ENCODE assay signal across 1 cellular context in genomic region chr3:38114875-38115644, GRCh38.
TF ChIP-seq lines count a peak whose summit lies in the region.

No MANE protein-coding gene starts in this region.

TF ChIP-seq in HepG2, 621 proteins besides CTCF, POLR2A, EP300 and RAD21:
- TF ChIP-seq PCBP1 (IDR thresholded peaks at IDR 0.05; ENCODE audit: borderline replicate concordance, low read depth, low read length) = no peak
- no peak for TF ChIP-seq NFE2L1 (CRISPR knock-in tag; IDR thresholded peaks at IDR 0.05; ENCODE audit: borderline replicate concordance)
- peak; percentile 90 for TF ChIP-seq AGO1 (IDR thresholded peaks at IDR 0.05; ENCODE audit: low read depth, low read length, poor library complexity, severe bottlenecking)
- peak; percentile 69; the same call in 1 of the 2 replicates for TF ChIP-seq NFIB (CRISPR knock-in tag; IDR thresholded peaks at IDR 0.05; ENCODE audit: borderline replicate concordance)
- no peak for TF ChIP-seq ISX (CRISPR knock-in tag; conservative IDR thresholded peaks at IDR 0.05)
- no peak for TF ChIP-seq CEBPB (IDR thresholded peaks at IDR 0.05; ENCODE audit: borderline replicate concordance, low read depth, low read length)
- TF ChIP-seq AGO2 (optimal IDR thresholded peaks at IDR 0.05; ENCODE audit: low read depth, low read length) = peak; percentile 86
- TF ChIP-seq ZNF547 (CRISPR knock-in tag; IDR thresholded peaks at IDR 0.05) = no peak
- no peak for TF ChIP-seq HNF4A (CRISPR knock-in tag; IDR thresholded peaks at IDR 0.05)
